In the genomic region with DNA sequence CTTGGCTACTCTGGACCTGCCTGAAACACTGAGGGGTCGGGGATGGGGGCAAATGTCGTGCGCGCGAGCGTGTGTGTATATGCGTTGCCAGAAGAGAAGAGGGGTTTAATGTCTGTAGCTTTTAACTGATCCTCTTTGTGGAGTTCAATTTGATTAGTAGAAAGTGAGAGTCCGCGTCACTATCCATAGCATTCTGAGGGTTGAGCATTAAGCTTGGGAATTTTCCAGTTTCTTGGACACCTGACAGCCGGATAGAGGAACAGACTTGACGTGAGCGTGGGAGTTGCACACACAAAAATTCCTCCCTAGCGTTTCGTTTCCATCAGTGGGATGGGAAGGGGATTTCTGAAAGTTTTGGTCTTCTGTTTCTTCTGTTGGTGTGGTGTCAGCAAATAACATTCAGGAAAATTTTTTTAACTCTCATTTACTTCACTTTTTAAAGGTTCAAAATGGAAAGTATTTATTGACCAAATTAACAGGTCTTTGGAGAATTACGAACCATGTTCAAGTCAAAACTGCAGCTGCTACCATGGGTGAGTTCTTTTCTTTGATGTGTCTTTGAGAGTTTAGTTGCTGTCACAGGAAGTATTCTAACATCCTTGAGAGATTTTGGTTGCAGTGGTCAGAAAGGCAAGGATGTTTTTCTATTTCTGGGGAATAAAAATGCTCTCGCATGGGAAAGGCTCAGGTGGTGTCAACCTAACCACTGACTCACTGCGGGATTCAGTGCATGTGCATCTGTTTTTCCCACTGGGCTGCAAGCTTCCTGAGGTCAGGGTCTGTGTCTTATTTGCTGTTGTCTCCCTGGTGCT, we compare ENCODE assay signal across 8 cellular contexts. TPM values are rescaled to one million over a fixed set of nuclear protein-coding genes. Genes with fewer than 3 reads are reported as not detected.
A peak's percentile ranks its signal among the peaks of the same experiment; 100 is the strongest.
DNase-seq lines count a peak whose midpoint lies in the region; ATAC-seq and TF ChIP-seq lines count a peak whose summit lies in the region.

No MANE protein-coding gene starts in this region.

- H3K27me3 ChIP-seq in HCT116 (ENCODE audit: insufficient read depth, low read length) (no peaks in the 10 kb centered on the region), lower lobe of right lung (ENCODE audit: low read depth) (no peaks in the 10 kb centered on the region), tibial artery (no peaks in the 10 kb centered on the region)

- TF ChIP-seq POLR2A in HCT116 (IDR thresholded peaks at IDR 0.05; ENCODE audit: borderline replicate concordance, extremely low read depth, insufficient read depth, insufficient read length) = no peak

- RAD21 ChIA-PET in HCT116 (lab: Charles Lee; ENCODE audit: low non-redundant PET in 1 of 2, low total read pairs in 2 of 2, uncharacterized antibody in 2 of 2, unreplicated experiment in 2 of 2) = interaction anchor here in 1 of 2 experiments (1.0 kb wide), 1 partner anchor 226 kb away, joined by 4 read pairs; no protein-coding TSS in a partner anchor

- TF ChIP-seq RAD21 in HCT116 (IDR thresholded peaks at IDR 0.05; ENCODE audit: low read depth) = no peak

- H3K4me1 ChIP-seq in HCT116 (ENCODE audit: control insufficient read depth in 1 of 2, insufficient read depth in 2 of 2, low read length in 2 of 2) = peaks cover 10 to 17% of the 10 kb centered on the region in 2 experiments; a peak in 3 of 4 replicates
- H3K4me1 ChIP-seq in lower lobe of right lung = peaks cover 16% of the 10 kb centered on the region
- peaks cover 0 to 24% (median 9%) of the 10 kb centered on the region in 4 donors for H3K4me1 ChIP-seq in tibial artery

- H3K4me1 Mint-ChIP-seq in chondrocyte (ENCODE audit: low read depth) = peaks cover 25% of the 10 kb centered on the region

- H3K36me3 Mint-ChIP-seq in chondrocyte (ENCODE audit: low read depth) = peaks cover 3% of the 10 kb centered on the region

- H3K27ac Mint-ChIP-seq in chondrocyte (ENCODE audit: unreplicated experiment) = peak overlapping the region; percentile 77

- no peaks in the 10 kb centered on the region for H3K27me3 Mint-ChIP-seq in chondrocyte (ENCODE audit: low read depth)

- H3K36me3 ChIP-seq in HCT116 (ENCODE audit: control insufficient read depth in 1 of 2, insufficient read depth in 2 of 2, low read length in 2 of 2) (no peaks in the 10 kb centered on the region; a peak in 1 of 4 replicates), lower lobe of right lung (peaks cover 32% of the 10 kb centered on the region), tibial artery (peaks cover 11 to 28% (median 14%) of the 10 kb centered on the region in 3 donors)

- ATAC-seq in HCT116 (peak; percentile 66; the same call in 1 of the 2 replicates), lower lobe of right lung (peak in 1 of 2 donors; percentile 23), GM21723 (IDR thresholded peaks at IDR 0.05; ENCODE audit: unreplicated experiment) (no peak)

- intact Hi-C loops in HCT116 (cut with micrococcal nuclease) (loop anchor here (2.0 to 10.0 kb wide), 3 partner anchors 29 to 625 kb away; a partner anchor contains a TSS), lower lobe of right lung (cut with DNase I) (no loop called here), tibial artery (cut with DNase I; ENCODE audit: low total_unique reads) (loop anchor here (5.0 to 10.0 kb wide), 2 partner anchors 145 to 197 kb away; no protein-coding TSS in a partner anchor)

- no peaks in the 10 kb centered on the region for H4K20me1 ChIP-seq in HCT116 (ENCODE audit: insufficient read depth)

- H3K9ac ChIP-seq in HCT116 (ENCODE audit: low read length) = peak overlapping the region; percentile 73

- no peak for TF ChIP-seq CTCF in GM10266 (IDR thresholded peaks at IDR 0.05; ENCODE audit: control insufficient read depth, insufficient read depth, low read depth, missing control alignments)
- TF ChIP-seq CTCF in HCT116 (IDR thresholded peaks at IDR 0.05 in 2 of 3, conservative IDR thresholded peaks at IDR 0.05 in 1 of 3; ENCODE audit: borderline replicate concordance in 1 of 3, insufficient read depth in 1 of 3, low read depth in 2 of 3, low read length in 2 of 3) = 0 out of 6 replicates have a peak, but pooled peaks of 1 of the 3 experiments have one; percentile 3
- no peak for TF ChIP-seq CTCF in chondrocyte (IDR thresholded peaks at IDR 0.05)
- peak; percentile 7 for TF ChIP-seq CTCF in lower lobe of right lung (IDR thresholded peaks at IDR 0.05)
- TF ChIP-seq CTCF in tibial artery (IDR thresholded peaks at IDR 0.05) = no peak

- H3K4me3 Mint-ChIP-seq in chondrocyte (ENCODE audit: unreplicated experiment) = peak overlapping the region; percentile 97

- POLR2A ChIA-PET in HCT116 (lab: Charles Lee) = interaction anchor here (1.0 kb wide), 1 partner anchor 147 kb away, joined by 3 read pairs; no protein-coding TSS in a partner anchor

- DNase-seq in GM10266 (ENCODE audit: extremely low spot score) (peak; percentile 51), HCT116 (ENCODE audit: low read depth, low spot score) (no peak), NCI-H82 treated with DMSO at 0.1 percent for 48 hours (lab: John Stamatoyannopoulos, UW; ENCODE audit: unreplicated experiment) (peak; percentile 36), chondrocyte (ENCODE audit: low spot score) (no peak), lower lobe of right lung (no peak), tibial artery (no peak), T-helper 9 cell (no peak)

- H3K9me3 Mint-ChIP-seq in chondrocyte (ENCODE audit: low read depth) = no peaks in the 10 kb centered on the region

- H3K79me2 ChIP-seq in HCT116 (ENCODE audit: insufficient read depth, low read length) = no peaks in the 10 kb centered on the region

- H3K9me2 ChIP-seq in HCT116 (ENCODE audit: insufficient read depth) = no peaks in the 10 kb centered on the region

- CTCF ChIA-PET in HCT116 (lab: Charles Lee) = interaction anchor here (1.0 to 1.1 kb wide), 2 partner anchors 21 to 29 kb away, joined by 3 read pairs; a partner anchor contains a TSS

- H3K4me2 ChIP-seq in HCT116 (ENCODE audit: low read length) = peak overlapping the region; percentile 80

- H3K9me3 ChIP-seq in HCT116 (ENCODE audit: control insufficient read depth in 1 of 2, insufficient read depth in 1 of 2, low read depth in 1 of 2, low read length in 2 of 2) (no peaks in the 10 kb centered on the region), lower lobe of right lung (no peaks in the 10 kb centered on the region), tibial artery (no peaks in the 10 kb centered on the region)

- no TSS peak for BruUV-seq in HCT116 (replicated peaks; lab: Mats Ljungman, UMichigan)

- H3K27ac ChIP-seq in HCT116 (ENCODE audit: low read depth, low read length) (peak overlapping the region; percentile 67), lower lobe of right lung (peak overlapping the region; percentile 82), tibial artery (peak overlapping the region; percentile 69 to 71)

- H3K4me3 ChIP-seq in HCT116 (replicated peaks in 1 of 2; ENCODE audit: low read depth in 1 of 2, low read length in 2 of 2) (peak overlapping the region; percentile 73 to 80), lower lobe of right lung (peak overlapping the region; percentile 100), tibial artery (peak overlapping the region; percentile 77 to 83)

- peak overlapping the region; percentile 92 for H2AFZ ChIP-seq in HCT116 (ENCODE audit: low read depth, low read length, poor library complexity, severe bottlenecking)

TF ChIP-seq in HCT116, 20 proteins besides CTCF, POLR2A, EP300 and RAD21:
- TF ChIP-seq EZH2phosphoT487 (IDR thresholded peaks at IDR 0.05; ENCODE audit: borderline replicate concordance) (no peak), SP1 (IDR thresholded peaks at IDR 0.05; ENCODE audit: low read depth) (0 out of 2 replicates have a peak, but pooled peaks have one; percentile 3)

RNA-seq across cellular contexts. Expression of a gene that starts 0.8 kb away (rescaled TPM):
- total RNA-seq in HCT116 (2021; ENCODE audit: unreplicated experiment) (13.8 TPM), chondrocyte (17.9 to 21.5 TPM (median 20.3 TPM) in 3 replicates), lower lobe of right lung (15.0 TPM)
- polyA plus RNA-seq in HCT116 (2012) = 5.8 and 8.5 TPM in 2 replicates

RNA-seq across cellular contexts. Expression of a gene that starts 6.2 kb away (rescaled TPM):
- 40.2 TPM for total RNA-seq in HCT116 (2021; ENCODE audit: unreplicated experiment)
- 38.7 and 48.4 TPM in 2 replicates for polyA plus RNA-seq in HCT116 (2012)
- 55.9 to 73.1 TPM (median 58.5 TPM) in 3 replicates for total RNA-seq in chondrocyte
- 37.9 TPM for total RNA-seq in lower lobe of right lung

RNA-seq across cellular contexts. Expression of a gene that starts 28.8 kb away (rescaled TPM):
- total RNA-seq in HCT116 (2021; ENCODE audit: unreplicated experiment) (121 TPM), chondrocyte (88.8 to 112 TPM (median 94.8 TPM) in 3 replicates), lower lobe of right lung (99.4 TPM)
- 46.2 and 60.3 TPM in 2 replicates for polyA plus RNA-seq in HCT116 (2012)

Comparison
In these comparisons a context has a peak if more than half of its experiments do, and no peak if none do; other contexts are left out.
1. DNase-seq: peak in GM10266 (single experiment) and NCI-H82 treated with DMSO at 0.1 percent for 48 hours (single experiment); none in HCT116 (single experiment), chondrocyte (single experiment), lower lobe of right lung (single experiment), tibial artery (0 of 2) and T-helper 9 cell (single experiment).
2. Peak in every context shown above with its lines, with median percentiles within 50 percentile points of each other: H3K27ac ChIP-seq and H3K4me3 ChIP-seq.